1 cellular context compared by ENCODE assay signal in the genomic region with DNA sequence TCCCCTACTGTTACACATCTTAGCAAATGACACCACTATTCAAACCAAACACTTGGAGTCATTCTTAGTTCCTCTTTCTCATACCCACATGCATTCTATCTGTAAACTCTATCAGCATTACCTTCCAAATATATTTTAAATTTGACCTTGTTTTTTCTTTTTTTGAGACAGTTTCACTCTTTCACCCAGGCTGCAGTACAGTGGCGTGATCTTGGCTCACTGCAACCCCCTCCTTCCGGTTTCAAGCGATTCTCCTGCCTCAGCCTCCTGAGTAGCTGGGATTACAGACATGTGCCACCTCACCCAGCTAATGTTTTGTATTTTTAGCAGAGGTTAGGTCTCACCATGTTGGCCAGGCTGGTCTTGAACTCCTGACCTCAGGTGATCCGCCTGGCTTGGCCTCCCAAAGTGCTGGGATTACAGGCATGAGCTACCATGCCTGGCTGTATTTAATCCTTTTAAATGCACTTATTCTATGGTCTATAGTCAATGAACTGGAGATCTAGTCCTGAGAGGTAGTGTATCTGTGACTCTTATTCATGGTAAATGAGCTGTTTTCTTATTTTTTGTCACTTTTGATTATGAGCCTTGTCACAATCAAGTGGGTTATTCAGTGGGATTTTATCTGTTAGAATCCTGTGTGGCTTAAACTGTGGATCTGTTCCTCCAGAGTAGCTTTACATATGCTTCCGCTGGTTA.
TF ChIP-seq lines count a peak whose summit lies in the region.

No MANE protein-coding gene starts in this region.

TF ChIP-seq in GM12878, 131 proteins besides CTCF, POLR2A, EP300 and RAD21 (continued from another document and continues in another):
- TF ChIP-seq, protein P1, sequence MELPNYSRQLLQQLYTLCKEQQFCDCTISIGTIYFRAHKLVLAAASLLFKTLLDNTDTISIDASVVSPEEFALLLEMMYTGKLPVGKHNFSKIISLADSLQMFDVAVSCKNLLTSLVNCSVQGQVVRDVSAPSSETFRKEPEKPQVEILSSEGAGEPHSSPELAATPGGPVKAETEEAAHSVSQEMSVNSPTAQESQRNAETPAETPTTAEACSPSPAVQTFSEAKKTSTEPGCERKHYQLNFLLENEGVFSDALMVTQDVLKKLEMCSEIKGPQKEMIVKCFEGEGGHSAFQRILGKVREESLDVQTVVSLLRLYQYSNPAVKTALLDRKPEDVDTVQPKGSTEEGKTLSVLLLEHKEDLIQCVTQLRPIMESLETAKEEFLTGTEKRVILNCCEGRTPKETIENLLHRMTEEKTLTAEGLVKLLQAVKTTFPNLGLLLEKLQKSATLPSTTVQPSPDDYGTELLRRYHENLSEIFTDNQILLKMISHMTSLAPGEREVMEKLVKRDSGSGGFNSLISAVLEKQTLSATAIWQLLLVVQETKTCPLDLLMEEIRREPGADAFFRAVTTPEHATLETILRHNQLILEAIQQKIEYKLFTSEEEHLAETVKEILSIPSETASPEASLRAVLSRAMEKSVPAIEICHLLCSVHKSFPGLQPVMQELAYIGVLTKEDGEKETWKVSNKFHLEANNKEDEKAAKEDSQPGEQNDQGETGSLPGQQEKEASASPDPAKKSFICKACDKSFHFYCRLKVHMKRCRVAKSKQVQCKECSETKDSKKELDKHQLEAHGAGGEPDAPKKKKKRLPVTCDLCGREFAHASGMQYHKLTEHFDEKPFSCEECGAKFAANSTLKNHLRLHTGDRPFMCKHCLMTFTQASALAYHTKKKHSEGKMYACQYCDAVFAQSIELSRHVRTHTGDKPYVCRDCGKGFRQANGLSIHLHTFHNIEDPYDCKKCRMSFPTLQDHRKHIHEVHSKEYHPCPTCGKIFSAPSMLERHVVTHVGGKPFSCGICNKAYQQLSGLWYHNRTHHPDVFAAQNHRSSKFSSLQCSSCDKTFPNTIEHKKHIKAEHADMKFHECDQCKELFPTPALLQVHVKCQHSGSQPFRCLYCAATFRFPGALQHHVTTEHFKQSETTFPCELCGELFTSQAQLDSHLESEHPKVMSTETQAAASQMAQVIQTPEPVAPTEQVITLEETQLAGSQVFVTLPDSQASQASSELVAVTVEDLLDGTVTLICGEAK (IDR thresholded peaks at IDR 0.05; ENCODE audit: borderline replicate concordance), result peak; percentile 26; the same call in 1 of the 2 replicates
- TF ChIP-seq SMAD5 (IDR thresholded peaks at IDR 0.05; ENCODE audit: low read depth) (no peak), ZBED1 (IDR thresholded peaks at IDR 0.05; ENCODE audit: borderline replicate concordance) (no peak), MYB (IDR thresholded peaks at IDR 0.05; ENCODE audit: borderline replicate concordance, low read depth, low read length) (no peak), DPF2 (IDR thresholded peaks at IDR 0.05) (peak; percentile 56; the same call in 1 of the 2 replicates), SREBF1 (IDR thresholded peaks at IDR 0.05; ENCODE audit: low read length) (peak; percentile 57), GATAD2B (conservative IDR thresholded peaks at IDR 0.05; ENCODE audit: low read depth) (peak; percentile 67), TARDBP (IDR thresholded peaks at IDR 0.05; ENCODE audit: borderline replicate concordance) (no peak), EZH2 (IDR thresholded peaks at IDR 0.05; ENCODE audit: borderline replicate concordance, control insufficient read depth, low read depth, low read length) (no peak), WRNIP1 (IDR thresholded peaks at IDR 0.05; ENCODE audit: borderline replicate concordance, low read depth, low read length) (no peak), IKZF1 (conservative IDR thresholded peaks at IDR 0.05) (peak; percentile 89), NFYA (IDR thresholded peaks at IDR 0.05; ENCODE audit: borderline replicate concordance, low read depth, low read length) (no peak), TCF7 (IDR thresholded peaks at IDR 0.05; ENCODE audit: borderline replicate concordance) (no peak), FOXM1 (IDR thresholded peaks at IDR 0.05; ENCODE audit: low read depth, low read length) (peak; percentile 87), STAT1 (conservative IDR thresholded peaks at IDR 0.05) (no peak), KDM1A (IDR thresholded peaks at IDR 0.05; ENCODE audit: borderline replicate concordance) (no peak), YY1 (IDR thresholded peaks at IDR 0.05; ENCODE audit: low read depth, low read length) (no peak), HDAC2 (IDR thresholded peaks at IDR 0.05) (0 out of 2 replicates have a peak, but pooled peaks have one; percentile 81), ASH2L (IDR thresholded peaks at IDR 0.05; ENCODE audit: borderline replicate concordance, low read depth) (no peak)
- TF ChIP-seq, protein P2, sequence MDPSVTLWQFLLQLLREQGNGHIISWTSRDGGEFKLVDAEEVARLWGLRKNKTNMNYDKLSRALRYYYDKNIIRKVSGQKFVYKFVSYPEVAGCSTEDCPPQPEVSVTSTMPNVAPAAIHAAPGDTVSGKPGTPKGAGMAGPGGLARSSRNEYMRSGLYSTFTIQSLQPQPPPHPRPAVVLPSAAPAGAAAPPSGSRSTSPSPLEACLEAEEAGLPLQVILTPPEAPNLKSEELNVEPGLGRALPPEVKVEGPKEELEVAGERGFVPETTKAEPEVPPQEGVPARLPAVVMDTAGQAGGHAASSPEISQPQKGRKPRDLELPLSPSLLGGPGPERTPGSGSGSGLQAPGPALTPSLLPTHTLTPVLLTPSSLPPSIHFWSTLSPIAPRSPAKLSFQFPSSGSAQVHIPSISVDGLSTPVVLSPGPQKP (IDR thresholded peaks at IDR 0.05; ENCODE audit: low read depth, low read length), result no peak
- TF ChIP-seq, protein P3, sequence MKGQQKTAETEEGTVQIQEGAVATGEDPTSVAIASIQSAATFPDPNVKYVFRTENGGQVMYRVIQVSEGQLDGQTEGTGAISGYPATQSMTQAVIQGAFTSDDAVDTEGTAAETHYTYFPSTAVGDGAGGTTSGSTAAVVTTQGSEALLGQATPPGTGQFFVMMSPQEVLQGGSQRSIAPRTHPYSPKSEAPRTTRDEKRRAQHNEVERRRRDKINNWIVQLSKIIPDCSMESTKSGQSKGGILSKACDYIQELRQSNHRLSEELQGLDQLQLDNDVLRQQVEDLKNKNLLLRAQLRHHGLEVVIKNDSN (IDR thresholded peaks at IDR 0.05; ENCODE audit: borderline replicate concordance, extremely low read length, insufficient read depth, low read depth, low read length), result no peak
- TF ChIP-seq, protein P4, sequence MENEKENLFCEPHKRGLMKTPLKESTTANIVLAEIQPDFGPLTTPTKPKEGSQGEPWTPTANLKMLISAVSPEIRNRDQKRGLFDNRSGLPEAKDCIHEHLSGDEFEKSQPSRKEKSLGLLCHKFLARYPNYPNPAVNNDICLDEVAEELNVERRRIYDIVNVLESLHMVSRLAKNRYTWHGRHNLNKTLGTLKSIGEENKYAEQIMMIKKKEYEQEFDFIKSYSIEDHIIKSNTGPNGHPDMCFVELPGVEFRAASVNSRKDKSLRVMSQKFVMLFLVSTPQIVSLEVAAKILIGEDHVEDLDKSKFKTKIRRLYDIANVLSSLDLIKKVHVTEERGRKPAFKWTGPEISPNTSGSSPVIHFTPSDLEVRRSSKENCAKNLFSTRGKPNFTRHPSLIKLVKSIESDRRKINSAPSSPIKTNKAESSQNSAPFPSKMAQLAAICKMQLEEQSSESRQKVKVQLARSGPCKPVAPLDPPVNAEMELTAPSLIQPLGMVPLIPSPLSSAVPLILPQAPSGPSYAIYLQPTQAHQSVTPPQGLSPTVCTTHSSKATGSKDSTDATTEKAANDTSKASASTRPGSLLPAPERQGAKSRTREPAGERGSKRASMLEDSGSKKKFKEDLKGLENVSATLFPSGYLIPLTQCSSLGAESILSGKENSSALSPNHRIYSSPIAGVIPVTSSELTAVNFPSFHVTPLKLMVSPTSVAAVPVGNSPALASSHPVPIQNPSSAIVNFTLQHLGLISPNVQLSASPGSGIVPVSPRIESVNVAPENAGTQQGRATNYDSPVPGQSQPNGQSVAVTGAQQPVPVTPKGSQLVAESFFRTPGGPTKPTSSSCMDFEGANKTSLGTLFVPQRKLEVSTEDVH (IDR thresholded peaks at IDR 0.05; ENCODE audit: low read depth, partially characterized antibody), result no peak
- TF ChIP-seq, protein P5, sequence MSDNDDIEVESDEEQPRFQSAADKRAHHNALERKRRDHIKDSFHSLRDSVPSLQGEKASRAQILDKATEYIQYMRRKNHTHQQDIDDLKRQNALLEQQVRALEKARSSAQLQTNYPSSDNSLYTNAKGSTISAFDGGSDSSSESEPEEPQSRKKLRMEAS (IDR thresholded peaks at IDR 0.05; ENCODE audit: low read depth, low read length), result no peak
- TF ChIP-seq, protein P6, sequence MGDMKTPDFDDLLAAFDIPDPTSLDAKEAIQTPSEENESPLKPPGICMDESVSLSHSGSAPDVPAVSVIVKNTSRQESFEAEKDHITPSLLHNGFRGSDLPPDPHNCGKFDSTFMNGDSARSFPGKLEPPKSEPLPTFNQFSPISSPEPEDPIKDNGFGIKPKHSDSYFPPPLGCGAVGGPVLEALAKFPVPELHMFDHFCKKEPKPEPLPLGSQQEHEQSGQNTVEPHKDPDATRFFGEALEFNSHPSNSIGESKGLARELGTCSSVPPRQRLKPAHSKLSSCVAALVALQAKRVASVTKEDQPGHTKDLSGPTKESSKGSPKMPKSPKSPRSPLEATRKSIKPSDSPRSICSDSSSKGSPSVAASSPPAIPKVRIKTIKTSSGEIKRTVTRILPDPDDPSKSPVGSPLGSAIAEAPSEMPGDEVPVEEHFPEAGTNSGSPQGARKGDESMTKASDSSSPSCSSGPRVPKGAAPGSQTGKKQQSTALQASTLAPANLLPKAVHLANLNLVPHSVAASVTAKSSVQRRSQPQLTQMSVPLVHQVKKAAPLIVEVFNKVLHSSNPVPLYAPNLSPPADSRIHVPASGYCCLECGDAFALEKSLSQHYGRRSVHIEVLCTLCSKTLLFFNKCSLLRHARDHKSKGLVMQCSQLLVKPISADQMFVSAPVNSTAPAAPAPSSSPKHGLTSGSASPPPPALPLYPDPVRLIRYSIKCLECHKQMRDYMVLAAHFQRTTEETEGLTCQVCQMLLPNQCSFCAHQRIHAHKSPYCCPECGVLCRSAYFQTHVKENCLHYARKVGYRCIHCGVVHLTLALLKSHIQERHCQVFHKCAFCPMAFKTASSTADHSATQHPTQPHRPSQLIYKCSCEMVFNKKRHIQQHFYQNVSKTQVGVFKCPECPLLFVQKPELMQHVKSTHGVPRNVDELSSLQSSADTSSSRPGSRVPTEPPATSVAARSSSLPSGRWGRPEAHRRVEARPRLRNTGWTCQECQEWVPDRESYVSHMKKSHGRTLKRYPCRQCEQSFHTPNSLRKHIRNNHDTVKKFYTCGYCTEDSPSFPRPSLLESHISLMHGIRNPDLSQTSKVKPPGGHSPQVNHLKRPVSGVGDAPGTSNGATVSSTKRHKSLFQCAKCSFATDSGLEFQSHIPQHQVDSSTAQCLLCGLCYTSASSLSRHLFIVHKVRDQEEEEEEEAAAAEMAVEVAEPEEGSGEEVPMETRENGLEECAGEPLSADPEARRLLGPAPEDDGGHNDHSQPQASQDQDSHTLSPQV (IDR thresholded peaks at IDR 0.05), result no peak
- TF ChIP-seq, protein P7, sequence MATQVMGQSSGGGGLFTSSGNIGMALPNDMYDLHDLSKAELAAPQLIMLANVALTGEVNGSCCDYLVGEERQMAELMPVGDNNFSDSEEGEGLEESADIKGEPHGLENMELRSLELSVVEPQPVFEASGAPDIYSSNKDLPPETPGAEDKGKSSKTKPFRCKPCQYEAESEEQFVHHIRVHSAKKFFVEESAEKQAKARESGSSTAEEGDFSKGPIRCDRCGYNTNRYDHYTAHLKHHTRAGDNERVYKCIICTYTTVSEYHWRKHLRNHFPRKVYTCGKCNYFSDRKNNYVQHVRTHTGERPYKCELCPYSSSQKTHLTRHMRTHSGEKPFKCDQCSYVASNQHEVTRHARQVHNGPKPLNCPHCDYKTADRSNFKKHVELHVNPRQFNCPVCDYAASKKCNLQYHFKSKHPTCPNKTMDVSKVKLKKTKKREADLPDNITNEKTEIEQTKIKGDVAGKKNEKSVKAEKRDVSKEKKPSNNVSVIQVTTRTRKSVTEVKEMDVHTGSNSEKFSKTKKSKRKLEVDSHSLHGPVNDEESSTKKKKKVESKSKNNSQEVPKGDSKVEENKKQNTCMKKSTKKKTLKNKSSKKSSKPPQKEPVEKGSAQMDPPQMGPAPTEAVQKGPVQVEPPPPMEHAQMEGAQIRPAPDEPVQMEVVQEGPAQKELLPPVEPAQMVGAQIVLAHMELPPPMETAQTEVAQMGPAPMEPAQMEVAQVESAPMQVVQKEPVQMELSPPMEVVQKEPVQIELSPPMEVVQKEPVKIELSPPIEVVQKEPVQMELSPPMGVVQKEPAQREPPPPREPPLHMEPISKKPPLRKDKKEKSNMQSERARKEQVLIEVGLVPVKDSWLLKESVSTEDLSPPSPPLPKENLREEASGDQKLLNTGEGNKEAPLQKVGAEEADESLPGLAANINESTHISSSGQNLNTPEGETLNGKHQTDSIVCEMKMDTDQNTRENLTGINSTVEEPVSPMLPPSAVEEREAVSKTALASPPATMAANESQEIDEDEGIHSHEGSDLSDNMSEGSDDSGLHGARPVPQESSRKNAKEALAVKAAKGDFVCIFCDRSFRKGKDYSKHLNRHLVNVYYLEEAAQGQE (IDR thresholded peaks at IDR 0.05; ENCODE audit: low read depth, low read length), result no peak
- TF ChIP-seq, protein P8, sequence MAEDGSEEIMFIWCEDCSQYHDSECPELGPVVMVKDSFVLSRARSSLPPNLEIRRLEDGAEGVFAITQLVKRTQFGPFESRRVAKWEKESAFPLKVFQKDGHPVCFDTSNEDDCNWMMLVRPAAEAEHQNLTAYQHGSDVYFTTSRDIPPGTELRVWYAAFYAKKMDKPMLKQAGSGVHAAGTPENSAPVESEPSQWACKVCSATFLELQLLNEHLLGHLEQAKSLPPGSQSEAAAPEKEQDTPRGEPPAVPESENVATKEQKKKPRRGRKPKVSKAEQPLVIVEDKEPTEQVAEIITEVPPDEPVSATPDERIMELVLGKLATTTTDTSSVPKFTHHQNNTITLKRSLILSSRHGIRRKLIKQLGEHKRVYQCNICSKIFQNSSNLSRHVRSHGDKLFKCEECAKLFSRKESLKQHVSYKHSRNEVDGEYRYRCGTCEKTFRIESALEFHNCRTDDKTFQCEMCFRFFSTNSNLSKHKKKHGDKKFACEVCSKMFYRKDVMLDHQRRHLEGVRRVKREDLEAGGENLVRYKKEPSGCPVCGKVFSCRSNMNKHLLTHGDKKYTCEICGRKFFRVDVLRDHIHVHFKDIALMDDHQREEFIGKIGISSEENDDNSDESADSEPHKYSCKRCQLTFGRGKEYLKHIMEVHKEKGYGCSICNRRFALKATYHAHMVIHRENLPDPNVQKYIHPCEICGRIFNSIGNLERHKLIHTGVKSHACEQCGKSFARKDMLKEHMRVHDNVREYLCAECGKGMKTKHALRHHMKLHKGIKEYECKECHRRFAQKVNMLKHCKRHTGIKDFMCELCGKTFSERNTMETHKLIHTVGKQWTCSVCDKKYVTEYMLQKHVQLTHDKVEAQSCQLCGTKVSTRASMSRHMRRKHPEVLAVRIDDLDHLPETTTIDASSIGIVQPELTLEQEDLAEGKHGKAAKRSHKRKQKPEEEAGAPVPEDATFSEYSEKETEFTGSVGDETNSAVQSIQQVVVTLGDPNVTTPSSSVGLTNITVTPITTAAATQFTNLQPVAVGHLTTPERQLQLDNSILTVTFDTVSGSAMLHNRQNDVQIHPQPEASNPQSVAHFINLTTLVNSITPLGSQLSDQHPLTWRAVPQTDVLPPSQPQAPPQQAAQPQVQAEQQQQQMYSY (CRISPR knock-in tag; IDR thresholded peaks at IDR 0.05), result no peak
- TF ChIP-seq, protein P9, sequence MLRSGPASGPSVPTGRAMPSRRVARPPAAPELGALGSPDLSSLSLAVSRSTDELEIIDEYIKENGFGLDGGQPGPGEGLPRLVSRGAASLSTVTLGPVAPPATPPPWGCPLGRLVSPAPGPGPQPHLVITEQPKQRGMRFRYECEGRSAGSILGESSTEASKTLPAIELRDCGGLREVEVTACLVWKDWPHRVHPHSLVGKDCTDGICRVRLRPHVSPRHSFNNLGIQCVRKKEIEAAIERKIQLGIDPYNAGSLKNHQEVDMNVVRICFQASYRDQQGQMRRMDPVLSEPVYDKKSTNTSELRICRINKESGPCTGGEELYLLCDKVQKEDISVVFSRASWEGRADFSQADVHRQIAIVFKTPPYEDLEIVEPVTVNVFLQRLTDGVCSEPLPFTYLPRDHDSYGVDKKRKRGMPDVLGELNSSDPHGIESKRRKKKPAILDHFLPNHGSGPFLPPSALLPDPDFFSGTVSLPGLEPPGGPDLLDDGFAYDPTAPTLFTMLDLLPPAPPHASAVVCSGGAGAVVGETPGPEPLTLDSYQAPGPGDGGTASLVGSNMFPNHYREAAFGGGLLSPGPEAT (IDR thresholded peaks at IDR 0.05; ENCODE audit: low read depth), result peak; percentile 88
